Comparison of ENCODE assay signal across 1 cellular context in genomic region chr1:244652699-244653438, GRCh38.
TF ChIP-seq lines count a peak whose summit lies in the region.

DESI2 (plus strand) TSS chr1:244653126; CDS start chr1:244653314, 188 bp downstream.

TF ChIP-seq in GM23338, 12 proteins besides CTCF, POLR2A, EP300 and RAD21 (continued from another document):
- TF ChIP-seq, protein P1, sequence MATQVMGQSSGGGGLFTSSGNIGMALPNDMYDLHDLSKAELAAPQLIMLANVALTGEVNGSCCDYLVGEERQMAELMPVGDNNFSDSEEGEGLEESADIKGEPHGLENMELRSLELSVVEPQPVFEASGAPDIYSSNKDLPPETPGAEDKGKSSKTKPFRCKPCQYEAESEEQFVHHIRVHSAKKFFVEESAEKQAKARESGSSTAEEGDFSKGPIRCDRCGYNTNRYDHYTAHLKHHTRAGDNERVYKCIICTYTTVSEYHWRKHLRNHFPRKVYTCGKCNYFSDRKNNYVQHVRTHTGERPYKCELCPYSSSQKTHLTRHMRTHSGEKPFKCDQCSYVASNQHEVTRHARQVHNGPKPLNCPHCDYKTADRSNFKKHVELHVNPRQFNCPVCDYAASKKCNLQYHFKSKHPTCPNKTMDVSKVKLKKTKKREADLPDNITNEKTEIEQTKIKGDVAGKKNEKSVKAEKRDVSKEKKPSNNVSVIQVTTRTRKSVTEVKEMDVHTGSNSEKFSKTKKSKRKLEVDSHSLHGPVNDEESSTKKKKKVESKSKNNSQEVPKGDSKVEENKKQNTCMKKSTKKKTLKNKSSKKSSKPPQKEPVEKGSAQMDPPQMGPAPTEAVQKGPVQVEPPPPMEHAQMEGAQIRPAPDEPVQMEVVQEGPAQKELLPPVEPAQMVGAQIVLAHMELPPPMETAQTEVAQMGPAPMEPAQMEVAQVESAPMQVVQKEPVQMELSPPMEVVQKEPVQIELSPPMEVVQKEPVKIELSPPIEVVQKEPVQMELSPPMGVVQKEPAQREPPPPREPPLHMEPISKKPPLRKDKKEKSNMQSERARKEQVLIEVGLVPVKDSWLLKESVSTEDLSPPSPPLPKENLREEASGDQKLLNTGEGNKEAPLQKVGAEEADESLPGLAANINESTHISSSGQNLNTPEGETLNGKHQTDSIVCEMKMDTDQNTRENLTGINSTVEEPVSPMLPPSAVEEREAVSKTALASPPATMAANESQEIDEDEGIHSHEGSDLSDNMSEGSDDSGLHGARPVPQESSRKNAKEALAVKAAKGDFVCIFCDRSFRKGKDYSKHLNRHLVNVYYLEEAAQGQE (IDR thresholded peaks at IDR 0.05; ENCODE audit: unreplicated experiment): no peak
